ENCODE assay signal across 8 cellular contexts in genomic region chr7:70647801-70648491, GRCh38.
DNase-seq lines count a peak whose midpoint lies in the region; ATAC-seq, FAIRE-seq and TF ChIP-seq lines count a peak whose summit lies in the region.

No MANE protein-coding gene starts in this region.

- in situ Hi-C loops in K562 (cut with MboI) = no loop called here

- under 1% methylated on average over 9 of the region's 9 CpGs for WGBS in K562 (ENCODE audit: insufficient coverage, low coverage, missing lambda C conversion rate)
- WGBS in esophagus muscularis mucosa = 93% methylated on average over 9 of the region's 9 CpGs

- no peak for FAIRE-seq in K562 (lab: Jason Lieb, UNC)

- peak; percentile 72 for DNase-seq in EH (ENCODE audit: low read depth)
- DNase-seq in H4 (ENCODE audit: low spot score) = peak; percentile 81
- peak; percentile 47 to 89 (median 74) for DNase-seq in T-cell
- no peak for DNase-seq in K562 (ENCODE audit: extremely low read depth in 1 of 4, low spot score in 3 of 4)
- DNase-seq in stimulated activated CD8-positive, alpha-beta memory T cell treated with anti-CD3 and anti-CD28 coated beads, Interleukin-12 subunit alpha, Interleukin-12 subunit beta, amount 100 ng/mL, for 1 hour (ENCODE audit: low read depth) = peak; percentile 66
- DNase-seq in esophagus muscularis mucosa (ENCODE audit: extremely low spot score) = no peak
- DNase-seq in nephron progenitor cell = no peak
- no peak for DNase-seq in NCI-H526 (lab: John Stamatoyannopoulos, UW)

- H3K79me2 ChIP-seq in K562 (ENCODE audit: control insufficient read depth, insufficient read depth, low read length) = no peaks in the 10 kb centered on the region

- POLR2A ChIA-PET in T-cell (lab: Charles Lee) (interaction anchor here (0.5 to 1.4 kb wide), 5 partner anchors 11 to 191 kb away, joined by 3 to 6 read pairs (median 5); no protein-coding TSS in a partner anchor), K562 (lab: Yijun Ruan, JAX) (interaction anchor here (1.0 kb wide), 1 partner anchor 10 kb away, joined by 3 read pairs; no protein-coding TSS in a partner anchor)

- intact Hi-C loops in K562 (cut with micrococcal nuclease) = no loop called here
- intact Hi-C loops in esophagus muscularis mucosa (cut with DNase I) = no loop called here

- no peaks in the 10 kb centered on the region for H3K9me1 ChIP-seq in K562 (ENCODE audit: control insufficient read depth, insufficient read depth, low read length)

- TF ChIP-seq EP300 in K562 (IDR thresholded peaks at IDR 0.05; ENCODE audit: low read length) = no peak
- no peak for TF ChIP-seq EP300 in esophagus muscularis mucosa (IDR thresholded peaks at IDR 0.05)

- peaks cover 25 to 36% (median 26%) of the 10 kb centered on the region in 3 donors for H3K4me1 Mint-ChIP-seq in T-cell
- no peaks in the 10 kb centered on the region for H3K4me1 Mint-ChIP-seq in nephron progenitor cell

- H3K4me3 ChIP-seq in K562 = no peak overlapping the region
- H3K4me3 ChIP-seq in esophagus muscularis mucosa = no peak overlapping the region

- no peak overlapping the region for H2AFZ ChIP-seq in K562 (ENCODE audit: low read depth, low read length)

- no peak for TF ChIP-seq RAD21 in K562 (CRISPR knock-in tag; conservative IDR thresholded peaks at IDR 0.05 in 1 of 2, IDR thresholded peaks at IDR 0.05 in 1 of 2)

- ATAC-seq in T-cell (replicated peaks in 1 of 4) (peak; percentile 96 to 98 (median 98)), K562 (no peak)

- no peak overlapping the region for H3K9ac ChIP-seq in K562 (ENCODE audit: insufficient read depth in 1 of 2, low read depth in 2 of 2, low read length in 2 of 2)

- no peaks in the 10 kb centered on the region for H3K9me3 ChIP-seq in K562 (replicated peaks; ENCODE audit: control insufficient read depth, insufficient read depth, low read depth, low read length)
- no peaks in the 10 kb centered on the region for H3K9me3 ChIP-seq in esophagus muscularis mucosa

- H3K4me2 ChIP-seq in K562 (ENCODE audit: insufficient read depth, low read length) = no peak overlapping the region

- H3K27me3 Mint-ChIP-seq in T-cell = no peaks in the 10 kb centered on the region
- no peaks in the 10 kb centered on the region for H3K27me3 Mint-ChIP-seq in nephron progenitor cell (ENCODE audit: low read depth, poor library complexity)

- no peak overlapping the region for H3K27ac ChIP-seq in K562 (ENCODE audit: extremely low read depth, low read depth, low read length)
- no peak overlapping the region for H3K27ac ChIP-seq in esophagus muscularis mucosa (replicated peaks in 1 of 4)

- H3K4me3 Mint-ChIP-seq in T-cell (peak overlapping the region; percentile 35 to 69 (median 56)), nephron progenitor cell (no peak overlapping the region)

- H3K36me3 Mint-ChIP-seq in T-cell = no peaks in the 10 kb centered on the region
- peaks cover 24% of the 10 kb centered on the region for H3K36me3 Mint-ChIP-seq in nephron progenitor cell (ENCODE audit: low read depth)

- H3K36me3 ChIP-seq in K562 (ENCODE audit: control insufficient read depth, insufficient read depth, low read length) = no peaks in the 10 kb centered on the region
- H3K36me3 ChIP-seq in esophagus muscularis mucosa = no peaks in the 10 kb centered on the region

- CTCF ChIA-PET in T-cell (lab: Charles Lee) = interaction anchor here (0.5 to 2.4 kb wide), 9 partner anchors 13 to 186 kb away, joined by 3 to 14 read pairs (median 4); no protein-coding TSS in a partner anchor
- CTCF ChIA-PET in K562 (lab: Yijun Ruan, JAX; ENCODE audit: low intra/inter-chr PET ratio) = no interaction called here

- peaks cover 0 to 4% (median 4%) of the 10 kb centered on the region in 3 donors for H3K9me3 Mint-ChIP-seq in T-cell
- H3K9me3 Mint-ChIP-seq in nephron progenitor cell = peaks cover 8% of the 10 kb centered on the region

- H3K27ac Mint-ChIP-seq in T-cell (peak overlapping the region; percentile 77 to 88), nephron progenitor cell (no peak overlapping the region)

- H3K4me1 ChIP-seq in K562 (replicated peaks in 1 of 2; ENCODE audit: control insufficient read depth in 2 of 2, insufficient read depth in 2 of 2, low read length in 2 of 2) (no peaks in the 10 kb centered on the region), esophagus muscularis mucosa (no peaks in the 10 kb centered on the region)

- BruUV-seq in K562 (replicated peaks; lab: Mats Ljungman, UMichigan) = no TSS peak

- TF ChIP-seq POLR2A in K562 (conservative IDR thresholded peaks at IDR 0.05) (no peak), esophagus muscularis mucosa (IDR thresholded peaks at IDR 0.05; ENCODE audit: low read depth) (no peak)

- TF ChIP-seq CTCF in K562 (IDR thresholded peaks at IDR 0.05 in 2 of 3, conservative IDR thresholded peaks at IDR 0.05 in 1 of 3; ENCODE audit: insufficient read depth in 2 of 3, low read depth in 1 of 3, low read length in 3 of 3) (no peak), esophagus muscularis mucosa (IDR thresholded peaks at IDR 0.05) (no peak), nephron progenitor cell (IDR thresholded peaks at IDR 0.05) (no peak)

- H4K20me1 ChIP-seq in K562 (replicated peaks; ENCODE audit: control insufficient read depth, insufficient read depth, low read length) = no peaks in the 10 kb centered on the region; the same call in 1 of the 2 replicates

- H3K27me3 ChIP-seq in K562 (ENCODE audit: control insufficient read depth in 2 of 2, insufficient read depth in 2 of 2, low read length in 2 of 2) = peaks cover 21 to 39% of the 10 kb centered on the region in 2 experiments
- no peaks in the 10 kb centered on the region for H3K27me3 ChIP-seq in esophagus muscularis mucosa

TF ChIP-seq in K562, 482 proteins besides CTCF, POLR2A, EP300 and RAD21:
- TF ChIP-seq HDAC6 (IDR thresholded peaks at IDR 0.05; ENCODE audit: low read depth, low read length) (no peak), ZNF830 (CRISPR knock-in tag; IDR thresholded peaks at IDR 0.05) (no peak), ATF6 (CRISPR knock-in tag; IDR thresholded peaks at IDR 0.05) (no peak), ZNF57 (CRISPR knock-in tag; IDR thresholded peaks at IDR 0.05) (no peak), ATF3 (IDR thresholded peaks at IDR 0.05) (0 out of 2 replicates have a peak, but pooled peaks have one; percentile 15), ATF3 (CRISPR knock-in tag; conservative IDR thresholded peaks at IDR 0.05) (no peak)

Comparison
In these comparisons a context has a peak if more than half of its experiments do, and no peak if none do; other contexts are left out.
1. DNase-seq: peak in EH (single experiment), H4 (single experiment), T-cell (34 of 34) and stimulated activated CD8-positive, alpha-beta memory T cell treated with anti-CD3 and anti-CD28 coated beads, Interleukin-12 subunit alpha, Interleukin-12 subunit beta, amount 100 ng/mL, for 1 hour (single experiment); none in K562 (0 of 4), esophagus muscularis mucosa (single experiment), nephron progenitor cell (single experiment) and NCI-H526 (0 of 2).